19 cellular contexts compared by ENCODE assay signal in genomic region chr3:24846286-24846860, GRCh38.
"Had no signal": no experiment of that assay in that cellular context is flagged by ENCODE, and none has a peak within 500 bp of the region (broad histone marks: within the 10 kb centered on the region; RNA-seq: fewer than 3 reads in every experiment).

No MANE protein-coding gene starts in this region.

- H3K27me3 ChIP-seq: esophagus squamous epithelium, foreskin keratinocyte, hepatocyte, neural progenitor cell, ovary had no signal

- H3K9me3 ChIP-seq: esophagus squamous epithelium, left ventricle myocardium inferior, lower lobe of right lung, ovary had no signal

- H3K27ac Mint-ChIP-seq: memory B cell; mesothelial cell of epicardium; natural killer cell treated with Interleukin-12 subunit alpha and Interleukin-12 subunit beta and Interleukin-15 and Interleukin-18, amount 100 ng/mL, for 72 hours; neural progenitor cell; progenitor cell of endocrine pancreas; type B pancreatic cell had no signal

- H3K9ac ChIP-seq: neural progenitor cell had no signal

- ATAC-seq: foreskin keratinocyte, left cardiac atrium, lower lobe of right lung, right cardiac atrium had no signal

- H3K4me1 ChIP-seq: esophagus squamous epithelium, foreskin keratinocyte, left ventricle myocardium inferior, lower lobe of right lung had no signal

- H3K36me3 Mint-ChIP-seq: memory B cell; natural killer cell treated with Interleukin-12 subunit alpha and Interleukin-12 subunit beta and Interleukin-15 and Interleukin-18, amount 100 ng/mL, for 72 hours; neural progenitor cell had no signal

- H3K4me3 Mint-ChIP-seq: memory B cell; mesothelial cell of epicardium; natural killer cell treated with Interleukin-12 subunit alpha and Interleukin-12 subunit beta and Interleukin-15 and Interleukin-18, amount 100 ng/mL, for 72 hours; neural progenitor cell; type B pancreatic cell had no signal

- H3K4me2 ChIP-seq: hepatocyte, neural progenitor cell, smooth muscle cell had no signal

- H3K36me3 ChIP-seq: esophagus squamous epithelium, left ventricle myocardium inferior, lower lobe of right lung, neural progenitor cell, ovary had no signal

- H3K9me3 Mint-ChIP-seq: neural progenitor cell, type B pancreatic cell had no signal

- H3K4me1 Mint-ChIP-seq: memory B cell had no signal

- H3K27me3 Mint-ChIP-seq: memory B cell had no signal

- H2AFZ ChIP-seq: hepatocyte, neural progenitor cell had no signal

- DNase-seq: dermis blood vessel endothelial cell; esophagus squamous epithelium; foreskin keratinocyte; kidney; left cardiac atrium; left ventricle myocardium inferior; lower lobe of right lung; ovary; right cardiac atrium; stimulated activated CD4-positive, alpha-beta T cell treated with anti-CD3 and anti-CD28 coated beads, Interleukin-2, amount 100 ng/mL, for 48 hours; stimulated activated naive CD4-positive, alpha-beta T cell treated with Interleukin-2 at 50 U/mL for 16 hours had no signal

- H3K27ac ChIP-seq: esophagus squamous epithelium, foreskin keratinocyte, hepatocyte, left ventricle myocardium inferior, lower lobe of right lung, neural progenitor cell, ovary had no signal

- H3K4me3 ChIP-seq: esophagus squamous epithelium, hepatocyte, left ventricle myocardium inferior, lower lobe of right lung, neural progenitor cell, ovary, smooth muscle cell had no signal
